ENCODE assay signal across 25 cellular contexts in the genomic region with DNA sequence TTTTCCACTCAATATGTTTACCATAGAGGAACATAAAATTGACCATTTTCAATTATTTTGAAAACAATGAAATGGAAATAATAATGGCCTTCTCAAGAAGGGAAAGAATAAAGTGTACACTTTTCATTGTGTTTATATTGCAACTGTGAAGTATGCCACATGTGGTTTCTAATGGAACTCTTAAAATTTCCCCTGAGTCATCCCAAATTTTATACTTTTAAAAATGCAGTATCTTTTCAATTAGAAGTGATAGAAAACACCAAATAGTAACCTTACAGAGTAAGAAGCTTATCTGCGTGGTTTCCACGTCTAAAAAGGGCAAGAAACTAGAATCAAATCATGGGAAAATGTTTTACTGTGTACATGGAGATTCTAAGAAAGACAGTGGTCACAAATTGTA.
A peak's percentile ranks its signal among the peaks of the same experiment; 100 is the strongest.
DNase-seq lines count a peak whose midpoint lies in the region; ATAC-seq and TF ChIP-seq lines count a peak whose summit lies in the region.
"Had no signal": no experiment of that assay in that cellular context is flagged by ENCODE, and none has a peak within 500 bp of the region (broad histone marks: within the 10 kb centered on the region; RNA-seq: fewer than 3 reads in every experiment).

No MANE protein-coding gene starts in this region.

- peaks cover 2 to 10% of the 10 kb centered on the region in 2 experiments for H3K36me3 ChIP-seq in SK-N-SH (replicated peaks in 1 of 2; ENCODE audit: control insufficient read depth in 1 of 2, insufficient read depth in 2 of 2, low read length in 1 of 2)
- H3K36me3 ChIP-seq in adipocyte (ENCODE audit: control insufficient read depth, insufficient read depth, low read length, severe bottlenecking) = no peaks in the 10 kb centered on the region
- H3K36me3 ChIP-seq in fibroblast of lung (ENCODE audit: control insufficient read depth, insufficient read depth, low read length) = no peaks in the 10 kb centered on the region
- no peaks in the 10 kb centered on the region for H3K36me3 ChIP-seq in smooth muscle cell (ENCODE audit: low read depth)

- H3K9ac ChIP-seq in SK-N-SH (no peak overlapping the region), adipocyte (ENCODE audit: low read length) (no peak overlapping the region), fibroblast of lung (ENCODE audit: insufficient read depth, low read length) (no peak overlapping the region), smooth muscle cell (ENCODE audit: low read depth) (no peak overlapping the region)

- peak overlapping the region in 1 of 2 experiments; percentile 56; a peak in 1 of 4 replicates for H3K27ac ChIP-seq in SK-N-SH (ENCODE audit: low read depth in 2 of 2, low read length in 1 of 2)
- no peak overlapping the region for H3K27ac ChIP-seq in fibroblast of lung (ENCODE audit: insufficient read depth, low read length)
- H3K27ac ChIP-seq in smooth muscle cell (ENCODE audit: low read depth) = no peak overlapping the region
- H3K27ac ChIP-seq: 22Rv1, HL-60 had no signal

- CTCF ChIA-PET in SK-N-SH (lab: Yijun Ruan, JAX) = interaction anchor here (0.6 kb wide), 1 partner anchor 71 kb away, joined by 3 read pairs; no protein-coding TSS in a partner anchor

- 78% methylated on average over 2 of the region's 2 CpGs for WGBS in SK-N-SH (ENCODE audit: low lambda C conversion rate)
- WGBS in smooth muscle cell (ENCODE audit: low lambda C conversion rate) = 68% methylated on average over 2 of the region's 2 CpGs

- intact Hi-C loops in head of caudate nucleus (cut with DNase I) = no loop called here

- no peaks in the 10 kb centered on the region for H3K27me3 ChIP-seq in SK-N-SH (ENCODE audit: insufficient read depth)
- no peaks in the 10 kb centered on the region for H3K27me3 ChIP-seq in adipocyte (replicated peaks; ENCODE audit: control insufficient read depth, insufficient read depth, low read length)
- H3K27me3 ChIP-seq in fibroblast of lung (ENCODE audit: control insufficient read depth, insufficient read depth, low read length) = no peaks in the 10 kb centered on the region
- H3K27me3 ChIP-seq in smooth muscle cell (ENCODE audit: low read depth) = no peaks in the 10 kb centered on the region

- TF ChIP-seq RAD21 in SK-N-SH (IDR thresholded peaks at IDR 0.05; ENCODE audit: low read length) = no peak

- no peak for ATAC-seq in SK-N-SH treated with all-trans-retinoic acid at 6 μM for 48 hours
- ATAC-seq in GM19463 (IDR thresholded peaks at IDR 0.05; ENCODE audit: unreplicated experiment) = no peak

- H3K79me2 ChIP-seq in SK-N-SH (ENCODE audit: insufficient read depth) (no peaks in the 10 kb centered on the region), fibroblast of lung (ENCODE audit: control insufficient read depth, insufficient read depth, low read length) (no peaks in the 10 kb centered on the region), smooth muscle cell (ENCODE audit: low read depth) (no peaks in the 10 kb centered on the region)

- H4K20me1 ChIP-seq in SK-N-SH (ENCODE audit: insufficient read depth) = no peaks in the 10 kb centered on the region
- H4K20me1 ChIP-seq in fibroblast of lung (ENCODE audit: control insufficient read depth, extremely low read depth, insufficient read depth, low read length) = no peaks in the 10 kb centered on the region
- H4K20me1 ChIP-seq in smooth muscle cell (ENCODE audit: low read depth) = no peaks in the 10 kb centered on the region

- no peak for TF ChIP-seq EP300 in SK-N-SH (IDR thresholded peaks at IDR 0.05; ENCODE audit: borderline replicate concordance in 1 of 2, low read depth in 1 of 2, low read length in 1 of 2)

- H3K4me3 ChIP-seq in SK-N-SH (ENCODE audit: low read depth in 2 of 2, low read length in 1 of 2) (no peak overlapping the region), adipocyte (ENCODE audit: low read length) (no peak overlapping the region), fibroblast of lung (replicated peaks in 1 of 4; ENCODE audit: control extremely low read depth in 1 of 4, insufficient read depth in 1 of 4, low read depth in 3 of 4, low read length in 4 of 4) (no peak overlapping the region), smooth muscle cell (no peak overlapping the region)

- POLR2A ChIA-PET in SK-N-SH (lab: Yijun Ruan, JAX) = interaction anchor here (0.6 kb wide), 1 partner anchor 18 kb away, joined by 3 read pairs; no protein-coding TSS in a partner anchor

- H2AFZ ChIP-seq in SK-N-SH (ENCODE audit: low read depth) = 0 out of 2 replicates have a peak overlapping the region, but pooled peaks have one; percentile 2
- no peak overlapping the region for H2AFZ ChIP-seq in fibroblast of lung (ENCODE audit: low read length)
- no peak overlapping the region for H2AFZ ChIP-seq in smooth muscle cell (ENCODE audit: low read depth)

- H3K4me2 ChIP-seq in SK-N-SH (no peak overlapping the region), fibroblast of lung (ENCODE audit: extremely low read depth, insufficient read depth, low read length) (no peak overlapping the region), smooth muscle cell (peak overlapping the region; percentile 44)

- H3F3A ChIP-seq in SK-N-SH (replicated peaks; ENCODE audit: insufficient read depth) (peaks cover 23% of the 10 kb centered on the region), smooth muscle cell (ENCODE audit: low read depth) (peaks cover 9% of the 10 kb centered on the region)

- no peak for TF ChIP-seq CTCF in SK-N-SH (IDR thresholded peaks at IDR 0.05)
- TF ChIP-seq CTCF in fibroblast of lung (conservative IDR thresholded peaks at IDR 0.05 in 1 of 2, IDR thresholded peaks at IDR 0.05 in 1 of 2; ENCODE audit: low read depth in 1 of 2, low read length in 2 of 2) = no peak
- no peak for TF ChIP-seq CTCF in smooth muscle cell (IDR thresholded peaks at IDR 0.05; ENCODE audit: borderline replicate concordance, insufficient read depth, poor library complexity, severe bottlenecking)

- peaks cover 3 to 12% of the 10 kb centered on the region in 2 experiments; a peak in 3 of 4 replicates for H3K4me1 ChIP-seq in SK-N-SH (ENCODE audit: control insufficient read depth in 1 of 2, insufficient read depth in 2 of 2, low read depth in 1 of 2, low read length in 1 of 2)
- H3K4me1 ChIP-seq in adipocyte (ENCODE audit: control insufficient read depth, insufficient read depth, low read length) = peaks cover 12% of the 10 kb centered on the region
- H3K4me1 ChIP-seq in fibroblast of lung (ENCODE audit: control insufficient read depth, extremely low read depth, insufficient read depth, low read length) = peaks cover 3% of the 10 kb centered on the region
- peaks cover 5% of the 10 kb centered on the region for H3K4me1 ChIP-seq in smooth muscle cell (ENCODE audit: low read depth)

- H3K9me3 ChIP-seq in SK-N-SH (no peaks in the 10 kb centered on the region), adipocyte (ENCODE audit: control insufficient read depth, low read length) (no peaks in the 10 kb centered on the region), fibroblast of lung (ENCODE audit: control insufficient read depth, insufficient read depth, low read depth, low read length) (no peaks in the 10 kb centered on the region), smooth muscle cell (replicated peaks; ENCODE audit: low read depth) (no peaks in the 10 kb centered on the region)

- H3K9me2 ChIP-seq in SK-N-SH = no peaks in the 10 kb centered on the region

- no peak for DNase-seq in SK-N-SH
- peak; percentile 42 for DNase-seq in adipocyte (ENCODE audit: low read depth)
- peak; percentile 29 to 64 for DNase-seq in fibroblast of lung (ENCODE audit: low read depth in 2 of 2)
- no peak for DNase-seq in smooth muscle cell (lab: John Stamatoyannopoulos, UW; ENCODE audit: unreplicated experiment)
- DNase-seq in activated CD8-positive, alpha-beta memory T cell treated with anti-CD3 and anti-CD28 coated beads for 24 hours = no peak
- no peak for DNase-seq in head of caudate nucleus
- DNase-seq: ACHN; C1 segment of cervical spinal cord; Calu3; CD8-positive, alpha-beta memory T cell; DMS153; GDM1; KG1; NCI-H1105; NCI-H146; NCI-H2029; NCI-H2227 treated with DMSO at 0.1 percent for 48 hours; NCI-H510A; NCI-H748 treated with DMSO at 0.1 percent for 48 hours; NK-92 treated with Interleukin-12 subunit alpha and Interleukin-12 subunit beta, amount 100 ng/mL, for 24 hours; SIG-M5 had no signal

TF ChIP-seq in SK-N-SH, 30 proteins besides CTCF, POLR2A, EP300 and RAD21:
- TF ChIP-seq GATA2 (CRISPR knock-in tag; IDR thresholded peaks at IDR 0.05) (no peak), TEAD4 (IDR thresholded peaks at IDR 0.05; ENCODE audit: borderline replicate concordance, insufficient read depth) (no peak), FOXM1 (IDR thresholded peaks at IDR 0.05; ENCODE audit: low read depth) (no peak), MXI1 (IDR thresholded peaks at IDR 0.05; ENCODE audit: low read depth, low read length) (no peak), POLR2AphosphoS5 (IDR thresholded peaks at IDR 0.05; ENCODE audit: low read depth, low read length) (no peak), FOSL2 (IDR thresholded peaks at IDR 0.05; ENCODE audit: borderline replicate concordance, low read depth) (no peak), TCF12 (IDR thresholded peaks at IDR 0.05) (no peak), GABPA (IDR thresholded peaks at IDR 0.05; ENCODE audit: low read depth) (no peak), MEF2A (IDR thresholded peaks at IDR 0.05; ENCODE audit: borderline replicate concordance, low read depth) (no peak), NFIC (IDR thresholded peaks at IDR 0.05; ENCODE audit: borderline replicate concordance) (no peak)
- TF ChIP-seq, protein P1, sequence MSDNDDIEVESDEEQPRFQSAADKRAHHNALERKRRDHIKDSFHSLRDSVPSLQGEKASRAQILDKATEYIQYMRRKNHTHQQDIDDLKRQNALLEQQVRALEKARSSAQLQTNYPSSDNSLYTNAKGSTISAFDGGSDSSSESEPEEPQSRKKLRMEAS (IDR thresholded peaks at IDR 0.05; ENCODE audit: low read depth) = no peak

TF ChIP-seq in SK-N-SH treated with all-trans-retinoic acid at 6 μM for 48 hours, 23 proteins besides CTCF, POLR2A, EP300 and RAD21:
- TF ChIP-seq TCF4 (CRISPR knock-in tag; IDR thresholded peaks at IDR 0.05; ENCODE audit: borderline replicate concordance) = no peak
- TF ChIP-seq ISL1 (CRISPR knock-in tag; IDR thresholded peaks at IDR 0.05) = no peak
- TF ChIP-seq ZNF70 (CRISPR knock-in tag; IDR thresholded peaks at IDR 0.05) = no peak
- no peak for TF ChIP-seq ZFP3 (CRISPR knock-in tag; IDR thresholded peaks at IDR 0.05)
- TF ChIP-seq PPARA (CRISPR knock-in tag; IDR thresholded peaks at IDR 0.05; ENCODE audit: borderline replicate concordance) = no peak
- no peak for TF ChIP-seq ZNF8 (CRISPR knock-in tag; IDR thresholded peaks at IDR 0.05)

Comparison
In these comparisons a context has a peak if more than half of its experiments do, and no peak if none do; other contexts are left out.
1. DNase-seq: peak in adipocyte (single experiment) and fibroblast of lung (2 of 2); none in SK-N-SH (single experiment), smooth muscle cell (single experiment), activated CD8-positive, alpha-beta memory T cell treated with anti-CD3 and anti-CD28 coated beads for 24 hours (single experiment) and head of caudate nucleus (0 of 42).